ENCODE assay signal across 33 cellular contexts in genomic region chr3:6362406-6362805, GRCh38.
"Had no signal": no experiment of that assay in that cellular context is flagged by ENCODE, and none has a peak within 500 bp of the region (broad histone marks: within the 10 kb centered on the region; RNA-seq: fewer than 3 reads in every experiment).

No MANE protein-coding gene starts in this region.

- H3K9me3 ChIP-seq: adrenal gland, ascending aorta, body of pancreas, breast epithelium had no signal

- H3K27ac ChIP-seq: adrenal gland, ascending aorta, body of pancreas, brain microvascular endothelial cell, breast epithelium, cardiac muscle cell had no signal

- FAIRE-seq: astrocyte, bronchial epithelial cell, colon had no signal

- ATAC-seq: activated naive CD4-positive, alpha-beta T cell treated with anti-CD3 and anti-CD28 coated beads, Interleukin-2, amount 50 U/mL, for 72 hours; activated naive CD8-positive, alpha-beta T cell treated with anti-CD3 and anti-CD28 coated beads, Interleukin-2, amount 50 U/mL, for 24 hours; activated T-cell treated with anti-CD3 and anti-CD28 coated beads, Interleukin-2, amount 50 U/mL, for 4 hours; activated T-cell treated with anti-CD3 and anti-CD28 coated beads, Interleukin-2, amount 50 U/mL, for 72 hours; activated T-helper 17 cell treated with anti-CD3 and anti-CD28 coated beads, Interleukin-2, amount 50 U/mL, for 72 hours; body of pancreas had no signal

- H3K4me1 ChIP-seq: adrenal gland, ascending aorta, body of pancreas, breast epithelium had no signal

- DNase-seq: activated effector memory CD4-positive, alpha-beta T cell treated with anti-CD3 and anti-CD28 coated beads, Interleukin-2, amount 50 U/mL, for 16 hours; activated effector memory CD4-positive, alpha-beta T cell treated with Interleukin-2 at 50 U/mL for 16 hours; activated gamma-delta T cell; activated gamma-delta T cell treated with Interleukin-2 at 50 U/mL for 16 hours; activated naive CD4-positive, alpha-beta T cell; activated naive CD4-positive, alpha-beta T cell treated with anti-CD3 and anti-CD28 coated beads for 36 hours; activated naive CD4-positive, alpha-beta T cell treated with anti-CD3 and anti-CD28 coated beads, Interleukin-2, amount 10 ng/mL, durations not matched to agents 7 days and 5 days; activated naive CD4-positive, alpha-beta T cell treated with anti-CD3 and anti-CD28 coated beads, Interleukin-2, amount 50 U/mL, for 16 hours; activated naive CD4-positive, alpha-beta T cell treated with Interleukin-2 at 50 U/mL for 16 hours; activated naive CD8-positive, alpha-beta T cell treated with anti-CD3 and anti-CD28 coated beads for 36 hours; activated naive CD8-positive, alpha-beta T cell treated with anti-CD3 and anti-CD28 coated beads, Interleukin-2, amount 10 ng/mL, durations not matched to agents 7 days and 5 days; activated naive CD8-positive, alpha-beta T cell treated with anti-CD3 and anti-CD28 coated beads, Interleukin-2, amount 50 U/mL, for 24 hours; activated T-cell treated with anti-CD3 and anti-CD28 coated beads, Interleukin-2, amount 50 U/mL, for 24 hours; activated T-cell treated with anti-CD3 and anti-CD28 coated beads, Interleukin-2, amount 50 U/mL, for 4 hours; activated T-cell treated with anti-CD3 and anti-CD28 coated beads, Interleukin-2, amount 50 U/mL, for 72 hours; adrenal gland; amniotic stem cell; amygdala; anterior cingulate cortex; aorta; body of pancreas; brain microvascular endothelial cell; caudate nucleus; central memory CD4-positive, alpha-beta T cell; cerebellar nuclear complex had no signal

- H3K27me3 ChIP-seq: adrenal gland, ascending aorta, body of pancreas, brain microvascular endothelial cell, breast epithelium, cardiac muscle cell had no signal

- H3K4me3 ChIP-seq: adrenal gland, ascending aorta, body of pancreas, breast epithelium, cardiac muscle cell had no signal

- H3K36me3 ChIP-seq: adrenal gland, ascending aorta, brain microvascular endothelial cell, breast epithelium, cardiac muscle cell had no signal
